In genomic region chr17:44741316-44741715, GRCh38 we compare ENCODE assay signal across 8 cellular contexts. TPM values are rescaled to one million over a fixed set of nuclear protein-coding genes. Genes with fewer than 3 reads are reported as not detected.
"Had no signal": no experiment of that assay in that cellular context is flagged by ENCODE, and none has a peak within 500 bp of the region (broad histone marks: within the 10 kb centered on the region; RNA-seq: fewer than 3 reads in every experiment).

No MANE protein-coding gene starts in this region.

- H3K9me3 Mint-ChIP-seq: IgD-negative memory B cell had no signal

- H3K27ac Mint-ChIP-seq: IgD-negative memory B cell had no signal

- H3K4me1 Mint-ChIP-seq: IgD-negative memory B cell had no signal

- H3K27ac ChIP-seq: HL-60, KMS-11 had no signal

- H3K9ac ChIP-seq: KMS-11 had no signal

- ATAC-seq: HepG2, K562 had no signal

- DNase-seq: IMR-90, KBM-7, KG1 had no signal

- H3K4me3 Mint-ChIP-seq: IgD-negative memory B cell had no signal

- H3K27me3 Mint-ChIP-seq: IgD-negative memory B cell had no signal

- H3K4me3 ChIP-seq: K562 had no signal

RNA-seq across cellular contexts. Expression of gene ADAM11, which starts 17.5 kb away (rescaled TPM):
- polyA plus RNA-seq: IgD-negative memory B cell had no signal
